28 cellular contexts compared by ENCODE assay signal in the genomic region with DNA sequence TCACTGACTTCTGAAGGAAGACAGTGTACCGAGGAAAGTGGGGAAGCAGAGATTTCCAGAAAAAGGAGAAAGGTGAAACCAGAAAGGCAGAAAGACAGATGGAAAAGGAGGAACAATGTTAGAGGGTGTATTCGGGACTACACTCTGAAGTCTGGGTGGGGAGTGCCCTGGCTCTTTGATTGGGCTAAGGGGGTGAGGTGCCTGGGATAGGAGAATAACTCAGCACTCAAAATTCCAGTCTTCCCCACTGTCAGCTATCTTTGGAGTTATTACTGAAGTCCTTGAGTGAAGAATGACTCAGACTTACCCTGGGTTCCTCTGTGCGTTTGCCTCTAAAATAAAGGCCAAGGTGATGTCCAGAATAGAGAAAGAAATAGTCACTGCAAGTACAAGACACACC.
A peak's percentile ranks its signal among the peaks of the same experiment; 100 is the strongest.
DNase-seq lines count a peak whose midpoint lies in the region; ATAC-seq, FAIRE-seq and TF ChIP-seq lines count a peak whose summit lies in the region.
"Had no signal": no experiment of that assay in that cellular context is flagged by ENCODE, and none has a peak within 500 bp of the region (broad histone marks: within the 10 kb centered on the region; RNA-seq: fewer than 3 reads in every experiment).

No MANE protein-coding gene starts in this region.

- peak; percentile 13 for FAIRE-seq in bronchial epithelial cell (lab: Jason Lieb, UNC)
- FAIRE-seq: endometrium, GM18507, small intestine, urothelium cell line had no signal

- no peak for ATAC-seq in HG03521 (IDR thresholded peaks at IDR 0.05; ENCODE audit: unreplicated experiment)
- ATAC-seq: activated CD4-positive, alpha-beta T cell treated with anti-CD3 and anti-CD28 coated beads for 36 hours; activated T-cell treated with anti-CD3 and anti-CD28 coated beads, Interleukin-2, amount 50 U/mL, for 72 hours; heart left ventricle; psoas muscle; stimulated activated effector memory CD8-positive, alpha-beta T cell treated with anti-CD3 and anti-CD28 coated beads, Interleukin-12 subunit alpha, Interleukin-12 subunit beta, amount 100 ng/mL, for 72 hours had no signal

- no CpG with 5 or more reads among the region's 3 CpGs for WGBS in mesendoderm (ENCODE audit: extremely low coverage, insufficient coverage, low lambda C conversion rate)
- no CpG with 5 or more reads among the region's 3 CpGs for WGBS in trophoblast cell (ENCODE audit: extremely low coverage, insufficient coverage, insufficient read length)

- H3K79me2 ChIP-seq in mesendoderm (ENCODE audit: control insufficient read depth, insufficient read depth, low read length) (no peaks in the 10 kb centered on the region), trophoblast cell (ENCODE audit: control insufficient read depth, insufficient read depth, low read length, poor library complexity) (no peaks in the 10 kb centered on the region)

- H3K27ac ChIP-seq in mesendoderm (ENCODE audit: low read depth, low read length) = no peak overlapping the region
- H3K27ac ChIP-seq in trophoblast cell (ENCODE audit: low read depth, low read length) = no peak overlapping the region
- H3K27ac ChIP-seq: heart left ventricle, KMS-11, neutrophil, psoas muscle, SJSA1, suprapubic skin had no signal

- no peak overlapping the region for H2AFZ ChIP-seq in trophoblast cell (ENCODE audit: insufficient read depth, low read length, poor library complexity)

- no peak overlapping the region for H3K4me3 ChIP-seq in bronchial epithelial cell (ENCODE audit: low read depth, low read length)
- no peak overlapping the region for H3K4me3 ChIP-seq in mesendoderm (ENCODE audit: low read length)
- no peak overlapping the region for H3K4me3 ChIP-seq in trophoblast cell (ENCODE audit: low read depth, low read length)
- H3K4me3 ChIP-seq: heart left ventricle, psoas muscle, SJSA1, suprapubic skin had no signal

- no peak overlapping the region for H2BK12ac ChIP-seq in trophoblast cell (ENCODE audit: low read length)

- H3K56ac ChIP-seq in mesendoderm (ENCODE audit: low read length) = peak overlapping the region; percentile 31

- H3K14ac ChIP-seq in trophoblast cell (ENCODE audit: low read length) = no peak overlapping the region

- peak overlapping the region; percentile 15 for H2BK5ac ChIP-seq in mesendoderm (ENCODE audit: low read length)
- no peak overlapping the region for H2BK5ac ChIP-seq in trophoblast cell (ENCODE audit: low read depth, low read length, poor library complexity)

- H3K36me3 ChIP-seq in bronchial epithelial cell (ENCODE audit: control insufficient read depth, insufficient read depth, low read length) (no peaks in the 10 kb centered on the region), mesendoderm (ENCODE audit: control insufficient read depth, insufficient read depth, low read length) (no peaks in the 10 kb centered on the region), trophoblast cell (ENCODE audit: control insufficient read depth in 1 of 2, insufficient read depth in 2 of 2, low read length in 2 of 2) (no peaks in the 10 kb centered on the region)
- H3K36me3 ChIP-seq: heart left ventricle, neutrophil, SJSA1, suprapubic skin had no signal

- H4K91ac ChIP-seq in trophoblast cell (ENCODE audit: low read depth, low read length) = no peak overlapping the region

- H2BK15ac ChIP-seq in mesendoderm (replicated peaks; ENCODE audit: low read depth) = no peak overlapping the region

- H4K8ac ChIP-seq in mesendoderm (ENCODE audit: low read depth, low read length) (no peak overlapping the region), trophoblast cell (ENCODE audit: low read depth, low read length) (no peak overlapping the region)

- H4K12ac ChIP-seq in trophoblast cell (ENCODE audit: low read depth, low read length) = no peak overlapping the region

- H3K79me1 ChIP-seq in mesendoderm (ENCODE audit: low read length) (no peaks in the 10 kb centered on the region), trophoblast cell (ENCODE audit: low read length) (no peaks in the 10 kb centered on the region)

- DNase-seq in AG08395 (ENCODE audit: low spot score) (peak; percentile 66), HCEC 1CT (peak; percentile 36), bronchial epithelial cell (ENCODE audit: low read depth) (peak; percentile 20), mesendoderm (no peak), trophoblast cell (no peak), NCI-H82 (lab: John Stamatoyannopoulos, UW) (no peak), UCSD-AML1 (lab: John Stamatoyannopoulos, UW; ENCODE audit: unreplicated experiment) (no peak)
- DNase-seq: ACHN; activated CD4-positive, alpha-beta T cell treated with anti-CD3 and anti-CD28 coated beads for 36 hours; activated naive CD4-positive, alpha-beta T cell treated with Interleukin-2 at 50 U/mL for 16 hours; activated T-cell treated with anti-CD3 and anti-CD28 coated beads, Interleukin-2, amount 50 U/mL, for 72 hours; caudate nucleus; CD4-positive, CD25-positive, alpha-beta regulatory T cell; dermis blood vessel endothelial cell; heart left ventricle; NCI-H1694 treated with DMSO at 0.1 percent for 48 hours; NCI-H69; psoas muscle; small intestine had no signal

- H3K9ac ChIP-seq in mesendoderm (ENCODE audit: low read length) (peak overlapping the region; percentile 6), trophoblast cell (ENCODE audit: low read length) (no peak overlapping the region)
- H3K9ac ChIP-seq: KMS-11 had no signal

- H3K4me2 ChIP-seq in mesendoderm (ENCODE audit: low read length) (no peak overlapping the region), trophoblast cell (ENCODE audit: low read length) (no peak overlapping the region)
- H3K4me2 ChIP-seq: KMS-11 had no signal

- H3K4ac ChIP-seq in mesendoderm (ENCODE audit: low read depth, low read length) (peak overlapping the region; percentile 6), trophoblast cell (ENCODE audit: low read depth, low read length) (no peak overlapping the region)

- no peak for TF ChIP-seq CTCF in bronchial epithelial cell (IDR thresholded peaks at IDR 0.05; ENCODE audit: insufficient read depth, low read length, severe bottlenecking)

- H2AK5ac ChIP-seq in mesendoderm (ENCODE audit: low read length) (peak overlapping the region; percentile 1), trophoblast cell (ENCODE audit: low read length) (no peak overlapping the region)

- H3K9me3 ChIP-seq in trophoblast cell (ENCODE audit: insufficient read depth, low read depth, low read length) = no peaks in the 10 kb centered on the region
- H3K9me3 ChIP-seq: neutrophil, SJSA1, suprapubic skin had no signal

- H3K4me1 ChIP-seq in mesendoderm (ENCODE audit: control insufficient read depth, low read depth, low read length) (peaks cover 7% of the 10 kb centered on the region), trophoblast cell (ENCODE audit: control insufficient read depth in 1 of 2, insufficient read depth in 2 of 2, low read length in 2 of 2) (no peaks in the 10 kb centered on the region)
- H3K4me1 ChIP-seq: psoas muscle, SJSA1, suprapubic skin had no signal

- H2BK120ac ChIP-seq in mesendoderm (ENCODE audit: low read depth, low read length) (peak overlapping the region; percentile 5), trophoblast cell (ENCODE audit: insufficient read depth, low read length, poor library complexity) (no peak overlapping the region)

- H3K27me3 ChIP-seq in bronchial epithelial cell (ENCODE audit: control insufficient read depth, insufficient read depth, low read length) = no peaks in the 10 kb centered on the region
- no peaks in the 10 kb centered on the region for H3K27me3 ChIP-seq in mesendoderm (ENCODE audit: insufficient read depth, low read length, poor library complexity)
- no peaks in the 10 kb centered on the region for H3K27me3 ChIP-seq in trophoblast cell (ENCODE audit: insufficient read depth, low read length)
- H3K27me3 ChIP-seq: neutrophil, SJSA1, suprapubic skin had no signal

- H4K5ac ChIP-seq in mesendoderm (ENCODE audit: low read length) = no peak overlapping the region

- H3K23ac ChIP-seq in mesendoderm (ENCODE audit: low read length) = no peak overlapping the region
- no peak overlapping the region for H3K23ac ChIP-seq in trophoblast cell (ENCODE audit: low read length)

- H3K18ac ChIP-seq in mesendoderm (ENCODE audit: low read length) (peak overlapping the region; percentile 78), trophoblast cell (ENCODE audit: low read length) (no peak overlapping the region)

Comparison
In these comparisons a context has a peak if more than half of its experiments do, and no peak if none do; other contexts are left out.
1. DNase-seq: peak in AG08395 (single experiment), HCEC 1CT (single experiment) and bronchial epithelial cell (single experiment); none in mesendoderm (single experiment), trophoblast cell (0 of 2), NCI-H82 (single experiment) and UCSD-AML1 (single experiment).